In genomic region chr10:60388709-60389241, GRCh38 we compare ENCODE assay signal across 11 cellular contexts. TPM values are rescaled to one million over a fixed set of nuclear protein-coding genes. Genes with fewer than 3 reads are reported as not detected.
DNase-seq lines count a peak whose midpoint lies in the region; ATAC-seq and TF ChIP-seq lines count a peak whose summit lies in the region.
"Had no signal": no experiment of that assay in that cellular context is flagged by ENCODE, and none has a peak within 500 bp of the region (broad histone marks: within the 10 kb centered on the region; RNA-seq: fewer than 3 reads in every experiment).

No MANE protein-coding gene starts in this region.

- DNase-seq in activated CD4-positive, alpha-beta T cell treated with anti-CD3 and anti-CD28 coated beads for 48 hours, result peak; percentile 17
- DNase-seq in activated CD4-positive, alpha-beta T cell treated with anti-CD3 and anti-CD28 coated beads for 1 hour, result no peak
- DNase-seq in SK-MEL-5 (ENCODE audit: low read depth, low spot score) (peak; percentile 6), left colon (no peak), substantia nigra (lab: John Stamatoyannopoulos, UW) (peak in 17 of 49 donors; percentile 13 to 65 (median 35)), WERI-Rb-1 (no peak)
- DNase-seq: islet precursor cell; stimulated activated CD4-positive, alpha-beta T cell treated with anti-CD3 and anti-CD28 coated beads, Interleukin-4, amount 100 ng/mL, for 1 hour had no signal

- peak overlapping the region; percentile 80 for H3K27ac ChIP-seq in substantia nigra (ENCODE audit: low read depth, low read length, poor library complexity, severe bottlenecking)
- H3K27ac ChIP-seq in WERI-Rb-1, result no peak overlapping the region

- H3K36me3 ChIP-seq in WERI-Rb-1, result no peaks in the 10 kb centered on the region

- TF ChIP-seq CTCF in WERI-Rb-1 (IDR thresholded peaks at IDR 0.05; ENCODE audit: low read depth, low read length), result no peak

- intact Hi-C loops in left colon (cut with DNase I, micrococcal nuclease), result no loop called here

- H3K4me3 ChIP-seq in WERI-Rb-1 (ENCODE audit: low read depth, low read length), result no peak overlapping the region

- no peaks in the 10 kb centered on the region for H3K9me3 ChIP-seq in WERI-Rb-1 (ENCODE audit: severe bottlenecking)

- in situ Hi-C loops in SK-MEL-5 (cut with HindIII; ENCODE audit: low pct_unique_long_range_greater_than_20kb, low sequenced_read_pairs), result no loop called here

- ATAC-seq in left colon (peak; percentile 59), HG03045 (IDR thresholded peaks at IDR 0.05; ENCODE audit: unreplicated experiment) (no peak), GM18498 (IDR thresholded peaks at IDR 0.05; ENCODE audit: unreplicated experiment) (no peak)
- ATAC-seq: Panc1 had no signal

- no peaks in the 10 kb centered on the region for H3K27me3 ChIP-seq in WERI-Rb-1 (ENCODE audit: insufficient read depth, low read depth, severe bottlenecking)

RNA-seq across cellular contexts. Expression of gene ANK3, which starts 0.9 kb away (rescaled TPM):
- 0.40 and 2.0 TPM in 2 replicates for total RNA-seq in SK-MEL-5 (2014; rRNA removed; shearing (Covaris generic))
- 2.3 and 3.5 TPM in 2 replicates for polyA plus RNA-seq in SK-MEL-5 (2015; cell fraction: cytosol; rRNA removed)
- polyA plus RNA-seq in SK-MEL-5 (2015; cell fraction: nucleus; rRNA removed), result 9.2 and 11.7 TPM in 2 replicates
- 100 to 1,000 TPM in 1 of 2 donors, 10 to 100 TPM in 1; 95.4 to 103 TPM for total RNA-seq in left colon

Comparison
In these comparisons a context has a peak if more than half of its experiments do, and no peak if none do; other contexts are left out.
1. DNase-seq: peak in activated CD4-positive, alpha-beta T cell treated with anti-CD3 and anti-CD28 coated beads for 48 hours (single experiment) and SK-MEL-5 (single experiment); none in activated CD4-positive, alpha-beta T cell treated with anti-CD3 and anti-CD28 coated beads for 1 hour (single experiment), left colon (0 of 2) and WERI-Rb-1 (single experiment).
2. RNA of gene ANK3, which starts 0.9 kb away (total RNA-seq): 95.4 to 103 TPM in left colon; 0.40 to 2.0 TPM in SK-MEL-5; every median in the first group is over 10 times any median in the second.